In the genomic region with DNA sequence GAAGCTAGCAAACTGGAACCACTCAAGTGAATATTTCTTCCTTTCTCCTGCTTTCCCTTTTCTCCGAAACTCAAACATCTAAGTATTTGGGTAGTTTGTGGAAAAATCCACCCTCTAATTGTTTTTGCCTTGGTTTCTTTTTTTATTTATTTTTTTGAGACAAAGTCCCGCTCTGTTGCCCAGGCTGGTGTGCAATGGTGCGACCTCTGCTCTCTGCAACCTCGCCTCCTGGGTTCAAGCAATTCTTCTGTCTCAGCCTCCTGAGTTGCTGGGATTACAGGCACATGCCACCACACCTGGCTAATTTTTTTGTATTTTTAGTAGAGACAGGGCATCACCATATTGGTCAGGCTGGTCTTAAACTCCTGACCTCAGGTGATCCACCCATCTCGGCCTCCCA, we compare ENCODE assay signal across 8 cellular contexts.
DNase-seq lines count a peak whose midpoint lies in the region; ATAC-seq and TF ChIP-seq lines count a peak whose summit lies in the region.
"Not testable (repeated sequence)": the region's sequence is repeated elsewhere in the genome, so short reads cannot be mapped to it uniquely, and the experiment has no call there.

No MANE protein-coding gene starts in this region.

- not testable (repeated sequence) for TF ChIP-seq POLR2A in right lobe of liver (IDR thresholded peaks at IDR 0.05)

- peak overlapping the region; percentile 91 for H3K27ac Mint-ChIP-seq in stimulated activated naive B cell treated with anti-CD40 and anti-IgM and Interleukin-4, amounts not matched to agents 10 μg/mL and 1 μg/mL and 100 μg/mL, for 72 hours

- H3K27me3 ChIP-seq in OCI-LY1 (ENCODE audit: insufficient read depth, low read length); right lobe of liver: not testable (repeated sequence)

- not testable (repeated sequence) for H3F3A ChIP-seq in OCI-LY1 (ENCODE audit: insufficient read depth, low read length)

- not testable (repeated sequence) for H3K27me3 Mint-ChIP-seq in stimulated activated naive B cell treated with anti-CD40 and anti-IgM and Interleukin-4, amounts not matched to agents 10 μg/mL and 1 μg/mL and 100 μg/mL, for 72 hours

- H3K9me3 ChIP-seq in OCI-LY1 (ENCODE audit: low read length); right lobe of liver: not testable (repeated sequence)

- not testable (repeated sequence) for H3K9me3 Mint-ChIP-seq in stimulated activated naive B cell treated with anti-CD40 and anti-IgM and Interleukin-4, amounts not matched to agents 10 μg/mL and 1 μg/mL and 100 μg/mL, for 72 hours

- not testable (repeated sequence) for H3K36me3 Mint-ChIP-seq in stimulated activated naive B cell treated with anti-CD40 and anti-IgM and Interleukin-4, amounts not matched to agents 10 μg/mL and 1 μg/mL and 100 μg/mL, for 72 hours

- not testable (repeated sequence) for H3K79me2 ChIP-seq in OCI-LY1 (ENCODE audit: insufficient read depth, low read length)

- peak overlapping the region; percentile 44 for H3K4me2 ChIP-seq in OCI-LY1 (ENCODE audit: low read length)

- ATAC-seq in GM19351 (IDR thresholded peaks at IDR 0.05; ENCODE audit: unreplicated experiment) (peak; percentile 28), HG03103 (IDR thresholded peaks at IDR 0.05; ENCODE audit: low read depth, unreplicated experiment) (peak; percentile 26), right lobe of liver (peak in 2 of 4 donors; percentile 61 to 68)
- peak; percentile 44 to 61 for ATAC-seq in stimulated activated naive B cell treated with anti-CD40 and anti-IgM and Interleukin-4, amounts not matched to agents 10 μg/mL and 1 μg/mL and 100 μg/mL, for 72 hours (replicated peaks)

- H2AFZ ChIP-seq in OCI-LY1 (ENCODE audit: low read length) = peak overlapping the region; percentile 86

- H3K4me1 ChIP-seq in OCI-LY1 (ENCODE audit: insufficient read depth, low read length, severe bottlenecking) = peaks cover 64% of the 10 kb centered on the region
- not testable (repeated sequence) for H3K4me1 ChIP-seq in right lobe of liver

- peaks cover 40 to 66% of the 10 kb centered on the region in 2 donors for H3K4me1 Mint-ChIP-seq in stimulated activated naive B cell treated with anti-CD40 and anti-IgM and Interleukin-4, amounts not matched to agents 10 μg/mL and 1 μg/mL and 100 μg/mL, for 72 hours

- H3K4me3 Mint-ChIP-seq in stimulated activated naive B cell treated with anti-CD40 and anti-IgM and Interleukin-4, amounts not matched to agents 10 μg/mL and 1 μg/mL and 100 μg/mL, for 72 hours = peak overlapping the region; percentile 49 to 73

- peak; percentile 23 to 53 (median 43) for DNase-seq in right lobe of liver
- DNase-seq in stimulated activated naive B cell treated with anti-CD40 and anti-IgM and Interleukin-4, amounts not matched to agents 10 μg/mL and 1 μg/mL and 100 μg/mL, for 72 hours = not testable (repeated sequence)

- H3K4me3 ChIP-seq in OCI-LY1 (ENCODE audit: low read depth, low read length, poor library complexity, severe bottlenecking); right lobe of liver: not testable (repeated sequence)

- H3K9ac ChIP-seq in OCI-LY1 (ENCODE audit: low read length) = not testable (repeated sequence)

- H3K27ac ChIP-seq in 22Rv1 = peak overlapping the region; percentile 45
- peak overlapping the region; percentile 44; the same call in 1 of the 2 replicates for H3K27ac ChIP-seq in C4-2B
- H3K27ac ChIP-seq in OCI-LY1 (ENCODE audit: low read depth, low read length, poor library complexity, severe bottlenecking) = peak overlapping the region; percentile 89
- H3K27ac ChIP-seq in VCaP = peak overlapping the region; percentile 48
- H3K27ac ChIP-seq in right lobe of liver = peak overlapping the region in 1 of 3 donors; percentile 15

- H3K9me2 ChIP-seq in OCI-LY1 (ENCODE audit: low read depth, low read length) = not testable (repeated sequence)

- intact Hi-C loops in right lobe of liver (cut with DNase I) = not testable (repeated sequence)

- not testable (repeated sequence) for H3K36me3 ChIP-seq in OCI-LY1 (ENCODE audit: insufficient read depth, low read length); right lobe of liver

- TF ChIP-seq CTCF in 22Rv1 (IDR thresholded peaks at IDR 0.05); C4-2B (conservative IDR thresholded peaks at IDR 0.05); OCI-LY1 (IDR thresholded peaks at IDR 0.05; ENCODE audit: low read length); VCaP (conservative IDR thresholded peaks at IDR 0.05); right lobe of liver (IDR thresholded peaks at IDR 0.05): not testable (repeated sequence)

- WGBS in right lobe of liver (ENCODE audit: insufficient coverage, low coverage, low lambda C conversion rate, missing lambda C conversion rate) = 82% methylated on average over 4 of the region's 5 CpGs

- H4K20me1 ChIP-seq in OCI-LY1 (ENCODE audit: insufficient read depth, low read length) = not testable (repeated sequence)
